ENCODE assay signal across 8 cellular contexts in genomic region chr3:129428382-129429079, GRCh38. TPM values are rescaled to one million over a fixed set of nuclear protein-coding genes. Genes with fewer than 3 reads are reported as not detected.
DNase-seq lines count a peak whose midpoint lies in the region; ATAC-seq, FAIRE-seq and TF ChIP-seq lines count a peak whose summit lies in the region.

Gene EFCAB12, minus strand, starts transcription at chr3:129428636. Its CDS starts 148 bp downstream, at chr3:129428488.

- TF ChIP-seq CTCF in HEK293 (tag by site-specific recombination; IDR thresholded peaks at IDR 0.05) (no peak), K562 (IDR thresholded peaks at IDR 0.05 in 2 of 3, conservative IDR thresholded peaks at IDR 0.05 in 1 of 3; ENCODE audit: insufficient read depth in 2 of 3, low read depth in 1 of 3, low read length in 3 of 3) (no peak; a peak in 1 of 6 replicates)

- no peaks in the 10 kb centered on the region for H4K20me1 ChIP-seq in K562 (replicated peaks; ENCODE audit: control insufficient read depth, insufficient read depth, low read length)

- no peaks in the 10 kb centered on the region for H3K4me1 ChIP-seq in HEK293 (ENCODE audit: control insufficient read depth, insufficient read depth, low read length)
- H3K4me1 ChIP-seq in K562 (replicated peaks in 1 of 2; ENCODE audit: control insufficient read depth in 2 of 2, insufficient read depth in 2 of 2, low read length in 2 of 2) = peaks cover 27 to 35% of the 10 kb centered on the region in 2 experiments; a peak in 4 of 5 replicates
- no peaks in the 10 kb centered on the region for H3K4me1 ChIP-seq in aorta (ENCODE audit: control insufficient read depth in 1 of 2, insufficient read depth in 2 of 2, low read length in 2 of 2)

- H3K79me2 ChIP-seq in K562 (ENCODE audit: control insufficient read depth, insufficient read depth, low read length) = no peaks in the 10 kb centered on the region

- peak; percentile 97 for ATAC-seq in K562
- peak; percentile 98 for ATAC-seq in aorta (ENCODE audit: low FRiP score)

- H3K4me2 ChIP-seq in K562 (ENCODE audit: insufficient read depth, low read length) = peak within 1 kb of the TSS; percentile 92

- no peak; a peak in 1 of 4 replicates for TF ChIP-seq RAD21 in K562 (CRISPR knock-in tag; conservative IDR thresholded peaks at IDR 0.05 in 1 of 2, IDR thresholded peaks at IDR 0.05 in 1 of 2)

- 5% methylated on average over 20 of the region's 42 CpGs for WGBS in K562 (ENCODE audit: insufficient coverage, low coverage, missing lambda C conversion rate)
- 1% methylated on average over 42 of the region's 42 CpGs for WGBS in aorta, 2 donors

- H3K36me3 ChIP-seq in HEK293 (ENCODE audit: control insufficient read depth in 2 of 2, insufficient read depth in 1 of 2, low read length in 2 of 2) (peaks cover 0 to 46% of the 10 kb centered on the region in 2 experiments; a peak in 2 of 3 replicates), K562 (ENCODE audit: control insufficient read depth, insufficient read depth, low read length) (peaks cover 43% of the 10 kb centered on the region), aorta (ENCODE audit: control insufficient read depth in 1 of 2, insufficient read depth in 2 of 2, low read length in 1 of 2) (peaks cover 2 to 7% of the 10 kb centered on the region in 2 donors)

- TF ChIP-seq POLR2A in K562 (conservative IDR thresholded peaks at IDR 0.05) = peak; percentile 49; the same call in 1 of the 2 replicates

- H3K27me3 ChIP-seq in K562 (ENCODE audit: control insufficient read depth in 2 of 2, insufficient read depth in 2 of 2, low read length in 2 of 2) = no peaks in the 10 kb centered on the region
- no peaks in the 10 kb centered on the region for H3K27me3 ChIP-seq in aorta (ENCODE audit: control insufficient read depth in 1 of 2, insufficient read depth in 2 of 2, low read length in 1 of 2)

- BruUV-seq in K562 (replicated peaks; lab: Mats Ljungman, UMichigan) = no TSS peak

- DNase-seq in G401 (ENCODE audit: low spot score) (peak; percentile 96), NCI-H1417 treated with DMSO at 0.1 percent for 48 hours (lab: John Stamatoyannopoulos, UW) (peak; percentile 89), K562 (ENCODE audit: extremely low read depth in 1 of 4, low spot score in 3 of 4) (peak; percentile 91 to 95 (median 92)), hypothalamus (lab: John Stamatoyannopoulos, UW) (peak; percentile 40 to 98 (median 94)), retina (peak; percentile 95), aorta (peak; percentile 98 to 99)

- no peak for TF ChIP-seq EP300 in K562 (IDR thresholded peaks at IDR 0.05; ENCODE audit: low read length)

- H2AFZ ChIP-seq in K562 (ENCODE audit: low read depth, low read length) = peak within 1 kb of the TSS; percentile 84

- H3K9me1 ChIP-seq in K562 (ENCODE audit: control insufficient read depth, insufficient read depth, low read length) = no peaks in the 10 kb centered on the region

- FAIRE-seq in TTC549 (lab: Jason Lieb, UNC) = peak; percentile 23
- peak; percentile 95 for FAIRE-seq in K562 (lab: Jason Lieb, UNC)

- POLR2A ChIA-PET in HEK293 (lab: Yijun Ruan, JAX) = interaction anchor here (1.3 to 4.1 kb wide), 2 partner anchors 11 to 16 kb away, joined by 4 to 27 read pairs; partner anchors contain the start of genes IFT122 and MBD4
- POLR2A ChIA-PET in K562 (lab: Yijun Ruan, JAX) = interaction anchor here (0.6 to 6.2 kb wide), 14 partner anchors 9 to 177 kb away, joined by 3 to 67 read pairs (median 5); partner anchors contain the start of genes IFT122 and MBD4

- peak within 1 kb of the TSS; percentile 27 for H3K4me3 ChIP-seq in HEK293 (ENCODE audit: low read depth, low read length)
- peak within 1 kb of the TSS; percentile 41 for H3K4me3 ChIP-seq in K562
- no peak within 1 kb of the TSS for H3K4me3 ChIP-seq in aorta (ENCODE audit: low read length in 2 of 2)

- CTCF ChIA-PET in HEK293 (lab: Yijun Ruan, JAX) = no interaction called here
- CTCF ChIA-PET in K562 (lab: Yijun Ruan, JAX; ENCODE audit: low intra/inter-chr PET ratio) = no interaction called here

- peak within 1 kb of the TSS; percentile 51 to 90 for H3K9ac ChIP-seq in K562 (ENCODE audit: insufficient read depth in 1 of 2, low read depth in 2 of 2, low read length in 2 of 2)

- no peaks in the 10 kb centered on the region for H3K9me3 ChIP-seq in HEK293 (ENCODE audit: control insufficient read depth, insufficient read depth, low read depth, low read length)
- no peaks in the 10 kb centered on the region for H3K9me3 ChIP-seq in K562 (replicated peaks; ENCODE audit: control insufficient read depth, insufficient read depth, low read depth, low read length)
- H3K9me3 ChIP-seq in aorta (ENCODE audit: control insufficient read depth, low read length) = no peaks in the 10 kb centered on the region

- H3K27ac ChIP-seq in HEK293 (ENCODE audit: extremely low read depth, low read depth, low read length) = no peak within 1 kb of the TSS
- H3K27ac ChIP-seq in K562 (ENCODE audit: extremely low read depth, low read depth, low read length) = peak within 1 kb of the TSS; percentile 64
- no peak within 1 kb of the TSS for H3K27ac ChIP-seq in aorta (ENCODE audit: low read depth in 1 of 2, low read length in 2 of 2)

- intact Hi-C loops in K562 (cut with micrococcal nuclease) = no loop called here
- intact Hi-C loops in aorta (cut with DNase I) = no loop called here

- in situ Hi-C loops in G401 (cut with HindIII; ENCODE audit: low sequenced_read_pairs) (no loop called here), K562 (cut with MboI) (no loop called here)

TF ChIP-seq in HEK293, 187 proteins besides CTCF, POLR2A, EP300 and RAD21 (continues in another document):
- peak; percentile 98 for TF ChIP-seq ZBTB8A (tag by site-specific recombination; IDR thresholded peaks at IDR 0.05)
- TF ChIP-seq SCRT2 (tag by site-specific recombination; IDR thresholded peaks at IDR 0.05) = peak; percentile 98

TF ChIP-seq in K562, 482 proteins besides CTCF, POLR2A, EP300 and RAD21 (continues in another document):
- TF ChIP-seq GTF3C2 (IDR thresholded peaks at IDR 0.05; ENCODE audit: borderline replicate concordance, extremely low read depth, insufficient read length) (no peak), NR4A1 (CRISPR knock-in tag; IDR thresholded peaks at IDR 0.05) (no peak), NR4A1 (tag; IDR thresholded peaks at IDR 0.05) (no peak), RFX1 (IDR thresholded peaks at IDR 0.05) (peak; percentile 98), GTF2E2 (tag; IDR thresholded peaks at IDR 0.05) (no peak), ZNF584 (CRISPR knock-in tag; IDR thresholded peaks at IDR 0.05; ENCODE audit: low read depth) (no peak), GTF2B (IDR thresholded peaks at IDR 0.05; ENCODE audit: extremely low read depth, insufficient read length) (no peak), RBM25 (IDR thresholded peaks at IDR 0.05; ENCODE audit: low read depth, low read length, severe bottlenecking) (peak; percentile 79), MAZ (CRISPR knock-in tag; conservative IDR thresholded peaks at IDR 0.05 in 1 of 2, IDR thresholded peaks at IDR 0.05 in 1 of 2) (peak; percentile 48 to 57; a peak in 3 of 4 replicates), SRSF3 (IDR thresholded peaks at IDR 0.05; ENCODE audit: insufficient read depth, low read length) (no peak), TEAD2 (tag; IDR thresholded peaks at IDR 0.05) (no peak)

RNA-seq across cellular contexts. Expression of gene EFCAB12, which starts in this region (rescaled TPM):
- not detected in 2 replicates for total RNA-seq in G401 (2014; rRNA removed; shearing (Covaris generic))
- total RNA-seq in K562 (2011; cell fraction: chromatin; rRNA removed; ENCODE audit: low replicate concordance) = 2.6 and 4.9 TPM in 2 replicates
- 1.3 and 1.5 TPM in 2 replicates for total RNA-seq in K562 (2011; cell fraction: nucleolus; rRNA removed)
- 2.2 and 4.1 TPM in 2 replicates for total RNA-seq in K562 (2011; cell fraction: nucleoplasm; rRNA removed)
- total RNA-seq in K562 (2014; rRNA removed) = 0.45 and 0.54 TPM in 2 replicates
- total RNA-seq in K562 (2014; rRNA removed; fragmentation: Illumina TruSeq; extraction: Trizol) = 0.29 and 0.44 TPM in 2 replicates
- 0.72 and 0.76 TPM in 2 replicates for total RNA-seq in K562 (2015; rRNA removed; fragmentation: Illumina TruSeq; extraction: Trizol)
- 0.95 and 1.1 TPM in 2 replicates for total RNA-seq in K562 (2021)
- 0.56 and 0.57 TPM in 2 replicates for polyA plus RNA-seq in K562 (2011; rRNA removed)
- polyA plus RNA-seq in K562 (2011; cell fraction: cytosol; rRNA removed) = 0.31 and 0.46 TPM in 2 replicates
- polyA plus RNA-seq in K562 (2011; cell fraction: nucleus; rRNA removed) = 2.7 and 8.5 TPM in 2 replicates
- polyA plus RNA-seq in K562 (2012) = 1.3 and 1.5 TPM in 2 replicates
- 0.76 and 0.95 TPM in 2 replicates for polyA plus RNA-seq in K562 (2014; fragmentation: Illumina TruSeq; extraction: Trizol)
- under 1 TPM in 1 of 2 experiments, not detected in 1; 0.08 TPM for polyA plus RNA-seq in K562 (2014; fragmentation: Nextera tagmentation; extraction: Ambion mirVana)
- polyA plus RNA-seq in K562 (2014; rRNA removed) = 0.56 and 0.69 TPM in 2 replicates
- 0.46 and 0.93 TPM in 2 replicates for polyA minus RNA-seq in K562 (2011; rRNA and poly(A)+ RNA removed)
- polyA minus RNA-seq in K562 (2011; cell fraction: cytosol; rRNA and poly(A)+ RNA removed) = not detected in 2 replicates
- polyA minus RNA-seq in K562 (2011; cell fraction: nucleus; rRNA and poly(A)+ RNA removed) = 1.4 and 1.5 TPM in 2 replicates
- under 1 TPM; 0.10 to 0.36 TPM for total RNA-seq in aorta
- under 1 TPM in 1 of 2 donors, not detected in 1; 0.25 TPM for polyA plus RNA-seq in aorta

Comparison
In these comparisons a context has a peak if more than half of its experiments do, and no peak if none do; other contexts are left out.
1. Peak in DNase-seq in G401; RNA of the gene not detected or under 1 TPM.
2. Peak in DNase-seq and ATAC-seq in aorta; RNA of the gene not detected or under 1 TPM.
3. H3K4me3 ChIP-seq: peak in HEK293 (single experiment) and K562 (single experiment); none in aorta (0 of 2).
4. Peak in every context shown above with its lines, with median percentiles within 50 percentile points of each other: DNase-seq.